8 cellular contexts compared by ENCODE assay signal in the genomic region with DNA sequence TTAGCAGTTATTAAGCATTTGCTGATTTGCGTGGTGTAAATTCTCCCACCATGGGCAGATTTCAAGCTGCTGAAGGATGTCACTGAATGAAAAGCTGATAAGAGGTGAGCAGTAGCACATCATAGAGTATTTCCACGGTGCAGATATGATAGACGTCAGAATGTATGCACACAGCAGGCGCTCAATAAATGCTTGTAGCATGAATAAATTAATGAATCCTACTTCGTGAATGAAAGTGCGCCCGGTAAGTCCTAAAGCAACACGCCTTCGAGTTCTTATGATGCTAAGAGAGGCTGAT. TPM values are rescaled to one million over a fixed set of nuclear protein-coding genes. Genes with fewer than 3 reads are reported as not detected.
DNase-seq lines count a peak whose midpoint lies in the region; ATAC-seq and TF ChIP-seq lines count a peak whose summit lies in the region.

No MANE protein-coding gene starts in this region.

- no peak overlapping the region for H3K27ac ChIP-seq in A673 (ENCODE audit: low read depth, low read length, poor library complexity, severe bottlenecking)

- peaks cover 3% of the 10 kb centered on the region for H3K27me3 Mint-ChIP-seq in brain
- H3K27me3 Mint-ChIP-seq in naive B cell = no peaks in the 10 kb centered on the region

- CTCF ChIA-PET in A673 (lab: Charles Lee) = no interaction called here

- TF ChIP-seq CTCF in A673 (conservative IDR thresholded peaks at IDR 0.05; ENCODE audit: low read depth, low read length) (no peak), brain (conservative IDR thresholded peaks at IDR 0.05) (no peak)

- no peaks in the 10 kb centered on the region for H3K27me3 ChIP-seq in A673 (replicated peaks; ENCODE audit: insufficient read depth, low read depth, low read length, poor library complexity)

- ATAC-seq in HG03565 (IDR thresholded peaks at IDR 0.05; ENCODE audit: unreplicated experiment) (peak; percentile 3), naive B cell (ENCODE audit: low read depth in 2 of 2) (peak in 1 of 2 donors; percentile 14), HG03457 (IDR thresholded peaks at IDR 0.05; ENCODE audit: unreplicated experiment) (no peak), GM19395 (IDR thresholded peaks at IDR 0.05; ENCODE audit: unreplicated experiment) (no peak)

- peak overlapping the region; percentile 74 to 87 (median 75) for H3K4me3 Mint-ChIP-seq in brain
- peak overlapping the region in 7 of 8 donors; percentile 15 to 92 (median 65) for H3K4me3 Mint-ChIP-seq in naive B cell

- POLR2A ChIA-PET in A673 (lab: Charles Lee; ENCODE audit: low non-redundant PET) = interaction anchor here (0.7 kb wide), 1 partner anchor 175 kb away, joined by 4 read pairs; no protein-coding TSS in a partner anchor

- no peaks in the 10 kb centered on the region for H3K9me3 ChIP-seq in A673 (ENCODE audit: low read depth, low read length, poor library complexity, severe bottlenecking)

- no TSS peak for BruUV-seq in A673 (replicated peaks; lab: Mats Ljungman, UMichigan)

- H3K27ac Mint-ChIP-seq in brain (peak overlapping the region in 1 of 5 experiments; percentile 13), naive B cell (peak overlapping the region in 2 of 6 donors; percentile 24 to 59)

- H3K4me1 Mint-ChIP-seq in brain = peaks cover 33% of the 10 kb centered on the region
- H3K4me1 Mint-ChIP-seq in naive B cell = peaks cover 18 to 34% (median 25%) of the 10 kb centered on the region in 3 donors

- peaks cover 13% of the 10 kb centered on the region for H3K36me3 Mint-ChIP-seq in brain
- H3K36me3 Mint-ChIP-seq in naive B cell = peaks cover 4 to 16% of the 10 kb centered on the region in 2 donors

- H3K4me3 ChIP-seq in A673 (ENCODE audit: low read depth, low read length, poor library complexity, severe bottlenecking) = peak overlapping the region; percentile 32

- no peaks in the 10 kb centered on the region for H3K4me1 ChIP-seq in A673 (ENCODE audit: insufficient read depth, low read length, poor library complexity, severe bottlenecking)

- no peaks in the 10 kb centered on the region for H3K36me3 ChIP-seq in A673 (ENCODE audit: insufficient read depth, low read length, poor library complexity, severe bottlenecking)

- no peak for DNase-seq in A673 (ENCODE audit: low spot score)
- no peak for DNase-seq in naive B cell
- no peak for DNase-seq in NCI-H2081 treated with DMSO at 0.1 percent for 48 hours (lab: John Stamatoyannopoulos, UW)
- no peak for DNase-seq in NCI-H510A treated with DMSO at 0.1 percent for 48 hours (lab: John Stamatoyannopoulos, UW)

- intact Hi-C loops in A673 (cut with micrococcal nuclease; ENCODE audit: unreplicated experiment) = no loop called here

- H3K9me3 Mint-ChIP-seq in brain (peaks cover 0 to 2% (median 0%) of the 10 kb centered on the region in 5 experiments), naive B cell (no peaks in the 10 kb centered on the region)

RNA-seq across cellular contexts. Expression of a gene that starts 0.5 kb away (rescaled TPM):
- 19.6 and 20.5 TPM in 2 replicates for total RNA-seq in A673 (2021)
- polyA plus RNA-seq in brain (ENCODE audit: insufficient read depth, low read depth, low replicate concordance) (20.3 TPM), naive B cell (ENCODE audit: low read depth in 6 of 6) (10 to 100 TPM; 45.2 to 75.2 (median 49.1) TPM)

RNA-seq across cellular contexts. Expression of a gene that starts 10.1 kb away (rescaled TPM):
- 63.7 and 66.3 TPM in 2 replicates for total RNA-seq in A673 (2021)
- polyA plus RNA-seq in brain (ENCODE audit: insufficient read depth, low read depth, low replicate concordance) (38.9 TPM), naive B cell (ENCODE audit: low read depth in 6 of 6) (10 to 100 TPM in 1 of 6 donors, 1 to 10 TPM in 4, under 1 TPM in 1; 0.88 to 10.3 (median 4.6) TPM)
